18 cellular contexts compared by ENCODE assay signal in the genomic region with DNA sequence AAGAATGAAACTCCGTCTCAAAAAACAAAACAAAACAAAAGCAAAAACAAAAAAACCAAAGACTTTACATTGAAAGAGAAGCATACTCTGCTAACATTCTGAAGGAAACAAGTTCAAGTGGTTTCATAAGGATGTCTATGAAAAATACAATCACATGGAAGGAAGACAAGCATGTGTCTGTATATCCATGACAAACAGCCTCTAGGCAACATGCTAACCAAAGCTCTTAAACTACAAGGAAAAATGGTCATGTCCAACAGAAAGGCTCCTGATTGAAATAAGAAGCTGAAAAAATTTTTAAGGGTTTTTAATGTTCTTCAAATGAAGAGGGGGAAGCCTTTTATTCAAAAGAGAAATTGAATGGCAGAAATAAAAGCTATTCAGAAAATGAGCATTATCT.
DNase-seq lines count a peak whose midpoint lies in the region; ATAC-seq and TF ChIP-seq lines count a peak whose summit lies in the region.
"Had no signal": no experiment of that assay in that cellular context is flagged by ENCODE, and none has a peak within 500 bp of the region (broad histone marks: within the 10 kb centered on the region; RNA-seq: fewer than 3 reads in every experiment).

No MANE protein-coding gene starts in this region.

- DNase-seq in H9 = no peak
- DNase-seq in T-helper 17 cell = no peak
- DNase-seq in memory B cell (ENCODE audit: low spot score in 2 of 2) = no peak
- DNase-seq in stimulated activated naive B cell treated with anti-CD40 and anti-IgM and Interleukin-4, amounts not matched to agents 10 μg/mL and 1 μg/mL and 100 μg/mL, for 72 hours = no peak
- no peak for DNase-seq in BE2C
- DNase-seq: ACHN; AML-193; CD4-positive, CD25-positive, alpha-beta regulatory T cell; DND-41; NCI-H187; NCI-H446; NCI-H69; NK-92 treated with Interleukin-12 subunit alpha and Interleukin-12 subunit beta, amount 100 ng/mL, for 24 hours; OCI-M1; RPMI8226 had no signal

- H3K9ac ChIP-seq in H9 (ENCODE audit: extremely low read depth, insufficient read length, low read length) = no peak overlapping the region

- no peaks in the 10 kb centered on the region for H3K9me3 Mint-ChIP-seq in H9
- H3K9me3 Mint-ChIP-seq in memory B cell = no peaks in the 10 kb centered on the region
- H3K9me3 Mint-ChIP-seq in stimulated activated naive B cell treated with anti-CD40 and anti-IgM and Interleukin-4, amounts not matched to agents 10 μg/mL and 1 μg/mL and 100 μg/mL, for 72 hours = no peaks in the 10 kb centered on the region
- H3K9me3 Mint-ChIP-seq: CD4-positive, CD25-positive, alpha-beta regulatory T cell had no signal

- H4K5ac ChIP-seq in H9 (ENCODE audit: insufficient read length, low read depth, low read length) = no peak overlapping the region

- H3K23ac ChIP-seq in H9 (ENCODE audit: insufficient read length, low read depth, low read length) = no peak overlapping the region

- no peaks in the 10 kb centered on the region; the same call in 1 of the 2 replicates for H3K36me3 ChIP-seq in BE2C

- peaks cover 3% of the 10 kb centered on the region for H3K79me1 ChIP-seq in H9 (ENCODE audit: insufficient read depth, low read depth, low read length, poor library complexity, severe bottlenecking)

- H3K27ac ChIP-seq in H9 (ENCODE audit: insufficient read length, low read depth, low read length) = no peak overlapping the region

- no peak overlapping the region for H3K4me2 ChIP-seq in H9 (ENCODE audit: insufficient read depth, insufficient read length, low read length)

- peak overlapping the region in 2 of 3 experiments; percentile 74 to 86; a peak in 4 of 7 replicates for H3K27ac Mint-ChIP-seq in H9
- peak overlapping the region; percentile 59 for H3K27ac Mint-ChIP-seq in T-helper 17 cell
- peak overlapping the region; percentile 21 for H3K27ac Mint-ChIP-seq in memory B cell
- H3K27ac Mint-ChIP-seq in stimulated activated naive B cell treated with anti-CD40 and anti-IgM and Interleukin-4, amounts not matched to agents 10 μg/mL and 1 μg/mL and 100 μg/mL, for 72 hours = peak overlapping the region; percentile 17

- H4K8ac ChIP-seq in H9 (replicated peaks; ENCODE audit: insufficient read length, low read depth, low read length) = no peak overlapping the region

- H2BK20ac ChIP-seq in H9 (ENCODE audit: low read depth, low read length, poor library complexity, severe bottlenecking) = no peak overlapping the region

- WGBS in H9 (ENCODE audit: extremely low coverage, insufficient read length, low lambda C conversion rate) = no CpG with 5 or more reads among the region's 1 CpG

- H2BK12ac ChIP-seq in H9 (ENCODE audit: insufficient read length, low read depth, low read length) = no peak overlapping the region

- H2BK120ac ChIP-seq in H9 (ENCODE audit: low read depth, low read length, poor library complexity, severe bottlenecking) = no peak overlapping the region

- no peaks in the 10 kb centered on the region for H4K20me1 ChIP-seq in H9 (ENCODE audit: control insufficient read depth, insufficient read depth, insufficient read length)

- no peak overlapping the region for H4K91ac ChIP-seq in H9 (ENCODE audit: insufficient read length, low read depth, low read length)

- no peaks in the 10 kb centered on the region for H3K23me2 ChIP-seq in H9 (ENCODE audit: insufficient read length, low read depth, low read length, poor library complexity, severe bottlenecking)

- H2AFZ ChIP-seq in H9 (ENCODE audit: low read length) = no peak overlapping the region

- H3K79me2 ChIP-seq in H9 (ENCODE audit: insufficient read depth, low read length) = no peaks in the 10 kb centered on the region

- no peak overlapping the region for H2AK5ac ChIP-seq in H9 (ENCODE audit: insufficient read length, low read length)

- H3K4me3 Mint-ChIP-seq in H9 = no peak overlapping the region
- H3K4me3 Mint-ChIP-seq in T-helper 17 cell = no peak overlapping the region
- H3K4me3 Mint-ChIP-seq in memory B cell = no peak overlapping the region
- H3K4me3 Mint-ChIP-seq in stimulated activated naive B cell treated with anti-CD40 and anti-IgM and Interleukin-4, amounts not matched to agents 10 μg/mL and 1 μg/mL and 100 μg/mL, for 72 hours = no peak overlapping the region
- H3K4me3 Mint-ChIP-seq: CD4-positive, CD25-positive, alpha-beta regulatory T cell had no signal

- no peak overlapping the region for H3T11ph ChIP-seq in H9 (ENCODE audit: low read length)

- H3K27me3 ChIP-seq in H9 (ENCODE audit: insufficient read depth, low read length) = no peaks in the 10 kb centered on the region
- no peaks in the 10 kb centered on the region for H3K27me3 ChIP-seq in BE2C

- H3K14ac ChIP-seq in H9 (ENCODE audit: insufficient read depth, low read length) = no peak overlapping the region

- H3K36me3 Mint-ChIP-seq in H9 (ENCODE audit: insufficient read depth in 1 of 3, low read depth in 3 of 3) (peaks cover 2 to 8% (median 5%) of the 10 kb centered on the region in 3 experiments; a peak in 5 of 7 replicates), T-helper 17 cell (ENCODE audit: low read depth) (no peaks in the 10 kb centered on the region), memory B cell (peaks cover 3% of the 10 kb centered on the region)
- peaks cover 0 to 3% of the 10 kb centered on the region in 2 donors for H3K36me3 Mint-ChIP-seq in stimulated activated naive B cell treated with anti-CD40 and anti-IgM and Interleukin-4, amounts not matched to agents 10 μg/mL and 1 μg/mL and 100 μg/mL, for 72 hours

- H3K18ac ChIP-seq in H9 (ENCODE audit: insufficient read length, low read depth, low read length) = no peak overlapping the region

- H2BK15ac ChIP-seq in H9 (ENCODE audit: low read depth, low read length) = no peak overlapping the region

- no peaks in the 10 kb centered on the region for H3K4me1 ChIP-seq in H9 (ENCODE audit: insufficient read depth, low read length)
- H3K4me1 ChIP-seq in BE2C = peaks cover 9% of the 10 kb centered on the region

- ATAC-seq in T-helper 17 cell (no peak), memory B cell (ENCODE audit: low read depth) (no peak), HG03439 (IDR thresholded peaks at IDR 0.05; ENCODE audit: unreplicated experiment) (no peak), GM18868 (IDR thresholded peaks at IDR 0.05; ENCODE audit: unreplicated experiment) (no peak)
- no peak for ATAC-seq in stimulated activated naive B cell treated with anti-CD40 and anti-IgM and Interleukin-4, amounts not matched to agents 10 μg/mL and 1 μg/mL and 100 μg/mL, for 72 hours (replicated peaks)
- ATAC-seq: GM12878 had no signal

- no peak overlapping the region for H3K4me3 ChIP-seq in BE2C (ENCODE audit: low read depth, low read length)
- H3K4me3 ChIP-seq: GM12878 had no signal

- H3K9me3 ChIP-seq in H9 (ENCODE audit: control insufficient read depth, low read depth, low read length) (no peaks in the 10 kb centered on the region), T-helper 17 cell (ENCODE audit: control insufficient read depth, low read length, poor library complexity, severe bottlenecking) (no peaks in the 10 kb centered on the region), BE2C (no peaks in the 10 kb centered on the region)

- H3K27me3 Mint-ChIP-seq in H9 (ENCODE audit: low read depth) = no peaks in the 10 kb centered on the region
- no peaks in the 10 kb centered on the region for H3K27me3 Mint-ChIP-seq in T-helper 17 cell
- no peaks in the 10 kb centered on the region for H3K27me3 Mint-ChIP-seq in memory B cell
- H3K27me3 Mint-ChIP-seq in stimulated activated naive B cell treated with anti-CD40 and anti-IgM and Interleukin-4, amounts not matched to agents 10 μg/mL and 1 μg/mL and 100 μg/mL, for 72 hours = no peaks in the 10 kb centered on the region
- H3K27me3 Mint-ChIP-seq: CD4-positive, CD25-positive, alpha-beta regulatory T cell had no signal

- no peak overlapping the region for H3K56ac ChIP-seq in H9 (ENCODE audit: insufficient read length, low read depth, low read length)

- H2BK5ac ChIP-seq in H9 (ENCODE audit: insufficient read length, low read length) = no peak overlapping the region

- H3K4ac ChIP-seq in H9 (ENCODE audit: low read depth, low read length) = no peak overlapping the region

- TF ChIP-seq CTCF in H9 (conservative IDR thresholded peaks at IDR 0.05) (no peak), BE2C (IDR thresholded peaks at IDR 0.05; ENCODE audit: low read depth, low read length) (no peak)

- H3K4me1 Mint-ChIP-seq in H9 (peaks cover 5 to 10% of the 10 kb centered on the region in 2 experiments), T-helper 17 cell (peaks cover 16% of the 10 kb centered on the region), memory B cell (no peaks in the 10 kb centered on the region)
- H3K4me1 Mint-ChIP-seq in stimulated activated naive B cell treated with anti-CD40 and anti-IgM and Interleukin-4, amounts not matched to agents 10 μg/mL and 1 μg/mL and 100 μg/mL, for 72 hours = peaks cover 3 to 24% of the 10 kb centered on the region in 2 donors

Comparison
In these comparisons a context has a peak if more than half of its experiments do, and no peak if none do; other contexts are left out.
1. H3K27ac Mint-ChIP-seq: peak in every context shown above with its lines; median percentile 80 in H9; 59 in T-helper 17 cell; 21 in memory B cell; 17 in stimulated activated naive B cell treated with anti-CD40 and anti-IgM and Interleukin-4, amounts not matched to agents 10 μg/mL and 1 μg/mL and 100 μg/mL, for 72 hours.